Comparison of ENCODE assay signal across 15 cellular contexts in the genomic region with DNA sequence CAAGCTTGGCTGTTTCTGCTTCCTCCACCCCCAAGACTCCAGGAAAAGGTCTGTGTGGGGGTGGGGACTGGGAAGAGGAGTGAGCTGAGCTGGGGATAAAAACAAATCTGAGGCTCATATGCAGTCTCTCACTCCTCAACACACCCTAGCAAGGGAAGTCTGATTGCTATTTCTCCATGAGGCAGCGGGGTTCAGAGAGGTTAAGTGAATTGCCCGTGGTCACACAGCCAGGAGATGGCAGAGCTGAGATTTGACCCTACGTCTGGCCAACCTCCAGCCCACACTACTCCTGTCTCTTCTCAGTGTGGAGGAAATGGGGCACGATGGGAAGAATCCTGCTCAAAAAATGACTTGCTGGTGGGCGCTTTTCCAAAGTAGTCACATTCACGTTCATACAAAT. TPM values are rescaled to one million over a fixed set of nuclear protein-coding genes. Genes with fewer than 3 reads are reported as not detected.
A peak's percentile ranks its signal among the peaks of the same experiment; 100 is the strongest.
DNase-seq lines count a peak whose midpoint lies in the region; ATAC-seq and TF ChIP-seq lines count a peak whose summit lies in the region.
"Had no signal": no experiment of that assay in that cellular context is flagged by ENCODE, and none has a peak within 500 bp of the region (broad histone marks: within the 10 kb centered on the region; RNA-seq: fewer than 3 reads in every experiment).

No MANE protein-coding gene starts in this region.

- no peaks in the 10 kb centered on the region for H3K36me3 ChIP-seq in IMR-90 (ENCODE audit: control insufficient read depth, insufficient read depth, low read length)
- H3K36me3 ChIP-seq in neural cell (ENCODE audit: insufficient read depth, low read length) = no peaks in the 10 kb centered on the region
- H3K36me3 ChIP-seq: BLaER1 treated with 17β-estradiol and CSF1 and Interleukin-3, amounts not matched to agents 10 nM and 100 nM; HAP-1 had no signal

- H3K27me3 Mint-ChIP-seq in brain = peaks cover 34% of the 10 kb centered on the region

- no peak overlapping the region for H2BK20ac ChIP-seq in IMR-90 (ENCODE audit: low read depth, low read length)

- DNase-seq in EH (ENCODE audit: low read depth) (peak; percentile 19), IMR-90 (no peak), GM20000 (ENCODE audit: low spot score) (no peak), foreskin keratinocyte (no peak)
- DNase-seq: MV-4-11, NCI-H226 had no signal

- H3K79me1 ChIP-seq in IMR-90 (ENCODE audit: low read depth in 1 of 2, low read length in 2 of 2) = no peaks in the 10 kb centered on the region

- H3K4me3 ChIP-seq in IMR-90 (ENCODE audit: insufficient read depth, low read depth, low read length) = no peak overlapping the region
- H3K4me3 ChIP-seq in neural cell (ENCODE audit: low read length) = no peak overlapping the region
- H3K4me3 ChIP-seq: BLaER1 treated with 17β-estradiol and CSF1 and Interleukin-3, amounts not matched to agents 10 nM and 100 nM; GM23338; HAP-1 had no signal

- TF ChIP-seq CTCF in IMR-90 (conservative IDR thresholded peaks at IDR 0.05; ENCODE audit: low read depth, low read length) = no peak
- no peak for TF ChIP-seq CTCF in brain (conservative IDR thresholded peaks at IDR 0.05)
- no peak for TF ChIP-seq CTCF in neural cell (IDR thresholded peaks at IDR 0.05; ENCODE audit: poor library complexity, severe bottlenecking)
- TF ChIP-seq CTCF in GM20000 (IDR thresholded peaks at IDR 0.05; ENCODE audit: extremely low read depth, missing control alignments) = no peak
- no peak for TF ChIP-seq CTCF in foreskin keratinocyte (conservative IDR thresholded peaks at IDR 0.05)

- H3K23ac ChIP-seq in IMR-90 (ENCODE audit: low read depth, low read length) = no peak overlapping the region

- POLR2A ChIA-PET in IMR-90 (lab: Charles Lee; ENCODE audit: unreplicated experiment) = no interaction called here

- no peak overlapping the region for H3K18ac ChIP-seq in IMR-90 (ENCODE audit: low read depth, low read length)

- peak overlapping the region; percentile 8; the same call in 1 of the 2 replicates for H2AK5ac ChIP-seq in IMR-90 (ENCODE audit: low read depth, low read length)

- no peak overlapping the region for H4K91ac ChIP-seq in IMR-90 (ENCODE audit: insufficient read depth, low read depth, low read length)

- peaks cover 90% of the 10 kb centered on the region for H3K4me1 Mint-ChIP-seq in brain

- H4K20me1 ChIP-seq in IMR-90 (ENCODE audit: insufficient read depth, low read length) = no peaks in the 10 kb centered on the region
- H4K20me1 ChIP-seq in neural cell (ENCODE audit: insufficient read depth) = no peaks in the 10 kb centered on the region

- H3K9me1 ChIP-seq in IMR-90 (ENCODE audit: insufficient read depth, low read length) = peaks cover 6% of the 10 kb centered on the region; the same call in 1 of the 2 replicates

- H3K14ac ChIP-seq in IMR-90 (replicated peaks; ENCODE audit: low read depth, low read length) = no peak overlapping the region

- TF ChIP-seq RAD21 in IMR-90 (IDR thresholded peaks at IDR 0.05; ENCODE audit: low read length) (no peak), neural cell (conservative IDR thresholded peaks at IDR 0.05) (no peak)

- no peak overlapping the region for H4K5ac ChIP-seq in IMR-90 (ENCODE audit: low read depth, low read length)

- H3K9ac ChIP-seq in IMR-90 (ENCODE audit: low read depth, low read length) = no peak overlapping the region
- peak overlapping the region; percentile 80 for H3K9ac ChIP-seq in neural cell (ENCODE audit: low read length)
- H3K9ac ChIP-seq: BLaER1 treated with 17β-estradiol and CSF1 and Interleukin-3, amounts not matched to agents 10 nM and 100 nM had no signal

- peaks cover 0 to 6% (median 0%) of the 10 kb centered on the region in 5 experiments for H3K9me3 Mint-ChIP-seq in brain
- H3K9me3 Mint-ChIP-seq: CD8-positive, alpha-beta T cell; GM23338; IgD-negative memory B cell had no signal

- no peaks in the 10 kb centered on the region for H3K79me2 ChIP-seq in neural cell (replicated peaks; ENCODE audit: insufficient read depth, low read length)

- no peak overlapping the region for H4K8ac ChIP-seq in IMR-90 (ENCODE audit: low read depth in 2 of 2, low read length in 2 of 2)

- no peaks in the 10 kb centered on the region for H3K36me3 Mint-ChIP-seq in brain
- H3K36me3 Mint-ChIP-seq: CD8-positive, alpha-beta T cell; IgD-negative memory B cell had no signal

- in situ Hi-C loops in IMR-90 (cut with MboI; ENCODE audit: low sequenced_read_pairs) = loop anchor here (5.0 kb wide), 1 partner anchor 83 kb away; a partner anchor contains a TSS

- H2BK15ac ChIP-seq in IMR-90 (ENCODE audit: low read depth, low read length) = no peak overlapping the region

- H2BK5ac ChIP-seq in IMR-90 (ENCODE audit: low read depth, low read length, poor library complexity, severe bottlenecking) = no peak overlapping the region

- peaks cover 9% of the 10 kb centered on the region for H3K4me1 ChIP-seq in IMR-90 (ENCODE audit: control insufficient read depth, insufficient read depth, low read length)
- H3K4me1 ChIP-seq in foreskin keratinocyte = no peaks in the 10 kb centered on the region
- H3K4me1 ChIP-seq: HAP-1 had no signal

- no peak for TF ChIP-seq EP300 in neural cell (conservative IDR thresholded peaks at IDR 0.05; ENCODE audit: poor library complexity, severe bottlenecking)

- no peak overlapping the region for H3K4me3 Mint-ChIP-seq in brain
- H3K4me3 Mint-ChIP-seq: CD8-positive, alpha-beta T cell; GM23338; IgD-negative memory B cell had no signal

- H3K4ac ChIP-seq in IMR-90 (ENCODE audit: low read depth, low read length) = no peak overlapping the region

- BruUV-seq in IMR-90 (replicated peaks; lab: Mats Ljungman, UMichigan) = no TSS peak

- H2AK9ac ChIP-seq in IMR-90 (replicated peaks; ENCODE audit: low read depth, low read length, poor library complexity) = peak overlapping the region; percentile 10

- H3K9me3 ChIP-seq in IMR-90 (ENCODE audit: control insufficient read depth, insufficient read depth, low read length) = no peaks in the 10 kb centered on the region
- no peaks in the 10 kb centered on the region for H3K9me3 ChIP-seq in neural cell (ENCODE audit: low read length)
- H3K9me3 ChIP-seq: BLaER1 treated with 17β-estradiol and CSF1 and Interleukin-3, amounts not matched to agents 10 nM and 100 nM; HAP-1 had no signal

- no peak overlapping the region for H3K4me2 ChIP-seq in IMR-90 (ENCODE audit: low read depth, low read length)
- peak overlapping the region; percentile 4 for H3K4me2 ChIP-seq in neural cell (ENCODE audit: low read length)
- H3K4me2 ChIP-seq: BLaER1 treated with 17β-estradiol and CSF1 and Interleukin-3, amounts not matched to agents 10 nM and 100 nM; GM23338 had no signal

- dilution Hi-C loops in IMR-90 (cut with HindIII; ENCODE audit: low sequenced_read_pairs, unreplicated experiment) = no loop called here

- peaks cover 12% of the 10 kb centered on the region; the same call in 1 of the 2 replicates for H3K27me3 ChIP-seq in IMR-90 (ENCODE audit: control insufficient read depth, insufficient read depth, low read length)
- peaks cover 19% of the 10 kb centered on the region for H3K27me3 ChIP-seq in neural cell (ENCODE audit: insufficient read depth, low read depth, low read length)
- H3K27me3 ChIP-seq in foreskin keratinocyte = no peaks in the 10 kb centered on the region

- H2AFZ ChIP-seq in IMR-90 (replicated peaks; ENCODE audit: low read length, poor library complexity) (no peak overlapping the region), neural cell (ENCODE audit: low read depth, low read length) (no peak overlapping the region)
- H2AFZ ChIP-seq: GM23338 had no signal

- no CpG with 5 or more reads among the region's 6 CpGs for WGBS in IMR-90 (ENCODE audit: extremely low coverage in 2 of 2, insufficient read length in 1 of 2), 2 experiments

- H3F3A ChIP-seq in neural cell (ENCODE audit: insufficient read depth, low read length, poor library complexity, severe bottlenecking) = peaks cover 14% of the 10 kb centered on the region

- no peak overlapping the region for H3K56ac ChIP-seq in IMR-90 (ENCODE audit: extremely low read depth, insufficient read depth, low read length)

- H3K27ac ChIP-seq in IMR-90 (ENCODE audit: insufficient read depth, low read length) (no peak overlapping the region), neural cell (ENCODE audit: low read length) (peak overlapping the region; percentile 98), foreskin keratinocyte (no peak overlapping the region)
- H3K27ac ChIP-seq: BLaER1 treated with 17β-estradiol and CSF1 and Interleukin-3, amounts not matched to agents 10 nM and 100 nM had no signal

- no peak for TF ChIP-seq POLR2A in IMR-90 (IDR thresholded peaks at IDR 0.05; ENCODE audit: low read depth, low read length)
- TF ChIP-seq POLR2A in GM18505 (IDR thresholded peaks at IDR 0.05; ENCODE audit: borderline replicate concordance, extremely low read depth, insufficient read depth, insufficient read length) = no peak

- peak overlapping the region in 4 of 5 experiments; percentile 42 to 99 (median 86) for H3K27ac Mint-ChIP-seq in brain
- H3K27ac Mint-ChIP-seq: CD8-positive, alpha-beta T cell; GM23338; IgD-negative memory B cell had no signal

- CTCF ChIA-PET in IMR-90 (lab: Yijun Ruan, JAX) = interaction anchor here (0.6 to 0.8 kb wide), 2 partner anchors 65 to 88 kb away, joined by 3 read pairs; no protein-coding TSS in a partner anchor

- intact Hi-C loops in IMR-90 (cut with micrococcal nuclease) = no loop called here

- no peak overlapping the region for H2BK120ac ChIP-seq in IMR-90 (ENCODE audit: low read depth, low read length)

- ATAC-seq in IMR-90 (ENCODE audit: low read depth) (no peak), HG02938 (IDR thresholded peaks at IDR 0.05; ENCODE audit: unreplicated experiment) (no peak), foreskin keratinocyte (no peak), GM18505 (IDR thresholded peaks at IDR 0.05; ENCODE audit: unreplicated experiment) (no peak)

- H3K9me2 ChIP-seq in neural cell (ENCODE audit: insufficient read depth, low read length) = no peaks in the 10 kb centered on the region

TF ChIP-seq in IMR-90, 13 proteins besides CTCF, POLR2A, EP300 and RAD21 (continues in another document):
- TF ChIP-seq RFX5 (IDR thresholded peaks at IDR 0.05; ENCODE audit: low read depth, low read length) (no peak), MAZ (IDR thresholded peaks at IDR 0.05; ENCODE audit: borderline replicate concordance, low read depth, low read length) (no peak), RCOR1 (IDR thresholded peaks at IDR 0.05; ENCODE audit: insufficient replicate concordance, low read length) (no peak)

RNA-seq across cellular contexts. Expression of a gene that starts 4.8 kb away (rescaled TPM):
- total RNA-seq in IMR-90 (2012; rRNA removed) (2.2 and 3.2 TPM in 2 replicates), foreskin keratinocyte (22.5 and 28.4 TPM in 2 replicates)
- polyA plus RNA-seq in IMR-90 (2012; rRNA removed) (6.0 and 6.6 TPM in 2 replicates), brain (ENCODE audit: insufficient read depth, low read depth, low replicate concordance) (0.97 TPM), neural cell (0.08 TPM in 1 of 2 replicates, not detected in the other), foreskin keratinocyte (19.7 and 24.1 TPM in 2 replicates)
- polyA plus RNA-seq in IMR-90 (2012; cell fraction: cytosol; rRNA removed) = 1.7 and 5.8 TPM in 2 replicates
- polyA plus RNA-seq in IMR-90 (2012; cell fraction: nucleus; rRNA removed; ENCODE audit: low replicate concordance) = 61.3 and 69.4 TPM in 2 replicates
- not detected in 2 replicates for polyA minus RNA-seq in neural cell
- total RNA-seq: CD8-positive, alpha-beta T cell; GM23338 had no signal
- polyA plus RNA-seq: GM23338 had no signal
